In the genomic region with DNA sequence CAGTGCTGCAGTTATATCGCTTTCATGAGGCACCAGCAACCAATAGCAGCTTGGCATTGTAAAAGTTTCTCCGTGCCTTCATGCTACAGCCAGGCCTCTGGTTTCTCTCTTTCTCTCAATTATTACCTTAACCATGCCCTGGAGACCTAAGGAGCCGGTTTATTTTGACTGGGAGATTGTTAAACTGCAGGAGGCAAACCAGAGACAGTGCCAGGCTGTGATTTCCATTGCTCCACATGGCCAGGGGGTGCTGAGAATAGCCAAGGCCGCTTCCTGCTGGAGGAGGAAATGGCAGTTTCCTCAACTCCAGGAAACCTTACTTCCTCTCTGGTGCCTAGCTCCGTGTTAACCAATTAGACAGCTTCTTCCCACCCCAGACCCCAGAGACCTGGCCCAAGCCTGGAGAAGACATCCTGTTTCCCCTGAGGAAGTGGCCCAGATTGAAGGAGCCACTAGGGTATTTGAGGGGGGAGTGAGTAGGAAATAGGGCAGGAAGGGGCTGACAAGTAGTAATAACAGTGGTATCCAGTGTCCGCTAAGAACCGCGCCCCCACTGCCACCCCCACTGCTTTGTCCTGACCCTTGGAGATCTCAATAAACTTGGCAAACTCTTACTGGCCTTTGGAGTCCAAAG, we compare ENCODE assay signal across 1 cellular context.
A peak's percentile ranks its signal among the peaks of the same experiment; 100 is the strongest.
TF ChIP-seq lines count a peak whose summit lies in the region.

No MANE protein-coding gene starts in this region.

TF ChIP-seq in HEK293, 187 proteins besides CTCF, POLR2A, EP300 and RAD21 (continued from another document):
- TF ChIP-seq, protein P1, sequence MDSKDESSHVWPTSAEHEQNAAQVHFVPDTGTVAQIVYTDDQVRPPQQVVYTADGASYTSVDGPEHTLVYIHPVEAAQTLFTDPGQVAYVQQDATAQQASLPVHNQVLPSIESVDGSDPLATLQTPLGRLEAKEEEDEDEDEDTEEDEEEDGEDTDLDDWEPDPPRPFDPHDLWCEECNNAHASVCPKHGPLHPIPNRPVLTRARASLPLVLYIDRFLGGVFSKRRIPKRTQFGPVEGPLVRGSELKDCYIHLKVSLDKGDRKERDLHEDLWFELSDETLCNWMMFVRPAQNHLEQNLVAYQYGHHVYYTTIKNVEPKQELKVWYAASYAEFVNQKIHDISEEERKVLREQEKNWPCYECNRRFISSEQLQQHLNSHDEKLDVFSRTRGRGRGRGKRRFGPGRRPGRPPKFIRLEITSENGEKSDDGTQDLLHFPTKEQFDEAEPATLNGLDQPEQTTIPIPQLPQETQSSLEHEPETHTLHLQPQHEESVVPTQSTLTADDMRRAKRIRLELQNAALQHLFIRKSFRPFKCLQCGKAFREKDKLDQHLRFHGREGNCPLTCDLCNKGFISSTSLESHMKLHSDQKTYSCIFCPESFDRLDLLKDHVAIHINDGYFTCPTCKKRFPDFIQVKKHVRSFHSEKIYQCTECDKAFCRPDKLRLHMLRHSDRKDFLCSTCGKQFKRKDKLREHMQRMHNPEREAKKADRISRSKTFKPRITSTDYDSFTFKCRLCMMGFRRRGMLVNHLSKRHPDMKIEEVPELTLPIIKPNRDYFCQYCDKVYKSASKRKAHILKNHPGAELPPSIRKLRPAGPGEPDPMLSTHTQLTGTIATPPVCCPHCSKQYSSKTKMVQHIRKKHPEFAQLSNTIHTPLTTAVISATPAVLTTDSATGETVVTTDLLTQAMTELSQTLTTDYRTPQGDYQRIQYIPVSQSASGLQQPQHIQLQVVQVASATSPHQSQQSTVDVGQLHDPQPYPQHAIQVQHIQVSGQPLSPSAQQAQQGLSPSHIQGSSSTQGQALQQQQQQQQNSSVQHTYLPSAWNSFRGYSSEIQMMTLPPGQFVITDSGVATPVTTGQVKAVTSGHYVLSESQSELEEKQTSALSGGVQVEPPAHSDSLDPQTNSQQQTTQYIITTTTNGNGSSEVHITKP (tag by site-specific recombination; IDR thresholded peaks at IDR 0.05): peak; percentile 73
- TF ChIP-seq ZNF664 (tag by site-specific recombination; IDR thresholded peaks at IDR 0.05) (no peak), BCL11B (tag by site-specific recombination; IDR thresholded peaks at IDR 0.05; ENCODE audit: low read depth) (no peak), OSR2 (tag by site-specific recombination; IDR thresholded peaks at IDR 0.05) (peak; percentile 21; the same call in 1 of the 2 replicates), SALL2 (tag by site-specific recombination; IDR thresholded peaks at IDR 0.05; ENCODE audit: borderline replicate concordance) (no peak), KLF9 (tag by site-specific recombination; IDR thresholded peaks at IDR 0.05; ENCODE audit: low read depth) (no peak), ZNF138 (tag by site-specific recombination; IDR thresholded peaks at IDR 0.05; ENCODE audit: borderline replicate concordance) (no peak), ZNF311 (tag by site-specific recombination; IDR thresholded peaks at IDR 0.05; ENCODE audit: borderline replicate concordance) (no peak), SCRT1 (tag by site-specific recombination; IDR thresholded peaks at IDR 0.05; ENCODE audit: borderline replicate concordance) (no peak), HOXC10 (CRISPR knock-in tag; IDR thresholded peaks at IDR 0.05) (no peak), ZNF37A (tag by site-specific recombination; IDR thresholded peaks at IDR 0.05) (no peak), FEZF1 (tag by site-specific recombination; IDR thresholded peaks at IDR 0.05) (0 out of 2 replicates have a peak, but pooled peaks have one; percentile 16), ZBTB20 (tag by site-specific recombination; IDR thresholded peaks at IDR 0.05) (no peak), ZNF423 (tag by site-specific recombination; IDR thresholded peaks at IDR 0.05) (0 out of 2 replicates have a peak, but pooled peaks have one; percentile 24)
- TF ChIP-seq, protein P2, sequence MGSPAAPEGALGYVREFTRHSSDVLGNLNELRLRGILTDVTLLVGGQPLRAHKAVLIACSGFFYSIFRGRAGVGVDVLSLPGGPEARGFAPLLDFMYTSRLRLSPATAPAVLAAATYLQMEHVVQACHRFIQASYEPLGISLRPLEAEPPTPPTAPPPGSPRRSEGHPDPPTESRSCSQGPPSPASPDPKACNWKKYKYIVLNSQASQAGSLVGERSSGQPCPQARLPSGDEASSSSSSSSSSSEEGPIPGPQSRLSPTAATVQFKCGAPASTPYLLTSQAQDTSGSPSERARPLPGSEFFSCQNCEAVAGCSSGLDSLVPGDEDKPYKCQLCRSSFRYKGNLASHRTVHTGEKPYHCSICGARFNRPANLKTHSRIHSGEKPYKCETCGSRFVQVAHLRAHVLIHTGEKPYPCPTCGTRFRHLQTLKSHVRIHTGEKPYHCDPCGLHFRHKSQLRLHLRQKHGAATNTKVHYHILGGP (tag by site-specific recombination; IDR thresholded peaks at IDR 0.05): no peak
- TF ChIP-seq, protein P3, sequence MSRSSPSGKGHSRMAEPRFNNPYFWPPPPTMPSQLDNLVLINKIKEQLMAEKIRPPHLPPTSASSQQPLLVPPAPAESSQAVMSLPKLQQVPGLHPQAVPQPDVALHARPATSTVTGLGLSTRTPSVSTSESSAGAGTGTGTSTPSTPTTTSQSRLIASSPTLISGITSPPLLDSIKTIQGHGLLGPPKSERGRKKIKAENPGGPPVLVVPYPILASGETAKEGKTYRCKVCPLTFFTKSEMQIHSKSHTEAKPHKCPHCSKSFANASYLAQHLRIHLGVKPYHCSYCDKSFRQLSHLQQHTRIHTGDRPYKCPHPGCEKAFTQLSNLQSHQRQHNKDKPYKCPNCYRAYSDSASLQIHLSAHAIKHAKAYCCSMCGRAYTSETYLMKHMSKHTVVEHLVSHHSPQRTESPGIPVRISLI (tag by site-specific recombination; IDR thresholded peaks at IDR 0.05): no peak
- TF ChIP-seq, protein P4, sequence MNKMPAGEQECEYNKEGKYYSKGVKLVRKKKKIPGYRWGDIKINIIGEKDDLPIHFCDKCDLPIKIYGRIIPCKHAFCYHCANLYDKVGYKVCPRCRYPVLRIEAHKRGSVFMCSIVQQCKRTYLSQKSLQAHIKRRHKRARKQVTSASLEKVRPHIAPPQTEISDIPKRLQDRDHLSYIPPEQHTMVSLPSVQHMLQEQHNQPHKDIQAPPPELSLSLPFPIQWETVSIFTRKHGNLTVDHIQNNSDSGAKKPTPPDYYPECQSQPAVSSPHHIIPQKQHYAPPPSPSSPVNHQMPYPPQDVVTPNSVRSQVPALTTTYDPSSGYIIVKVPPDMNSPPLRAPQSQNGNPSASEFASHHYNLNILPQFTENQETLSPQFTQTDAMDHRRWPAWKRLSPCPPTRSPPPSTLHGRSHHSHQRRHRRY (tag by site-specific recombination; IDR thresholded peaks at IDR 0.05): no peak
- TF ChIP-seq, protein P5, sequence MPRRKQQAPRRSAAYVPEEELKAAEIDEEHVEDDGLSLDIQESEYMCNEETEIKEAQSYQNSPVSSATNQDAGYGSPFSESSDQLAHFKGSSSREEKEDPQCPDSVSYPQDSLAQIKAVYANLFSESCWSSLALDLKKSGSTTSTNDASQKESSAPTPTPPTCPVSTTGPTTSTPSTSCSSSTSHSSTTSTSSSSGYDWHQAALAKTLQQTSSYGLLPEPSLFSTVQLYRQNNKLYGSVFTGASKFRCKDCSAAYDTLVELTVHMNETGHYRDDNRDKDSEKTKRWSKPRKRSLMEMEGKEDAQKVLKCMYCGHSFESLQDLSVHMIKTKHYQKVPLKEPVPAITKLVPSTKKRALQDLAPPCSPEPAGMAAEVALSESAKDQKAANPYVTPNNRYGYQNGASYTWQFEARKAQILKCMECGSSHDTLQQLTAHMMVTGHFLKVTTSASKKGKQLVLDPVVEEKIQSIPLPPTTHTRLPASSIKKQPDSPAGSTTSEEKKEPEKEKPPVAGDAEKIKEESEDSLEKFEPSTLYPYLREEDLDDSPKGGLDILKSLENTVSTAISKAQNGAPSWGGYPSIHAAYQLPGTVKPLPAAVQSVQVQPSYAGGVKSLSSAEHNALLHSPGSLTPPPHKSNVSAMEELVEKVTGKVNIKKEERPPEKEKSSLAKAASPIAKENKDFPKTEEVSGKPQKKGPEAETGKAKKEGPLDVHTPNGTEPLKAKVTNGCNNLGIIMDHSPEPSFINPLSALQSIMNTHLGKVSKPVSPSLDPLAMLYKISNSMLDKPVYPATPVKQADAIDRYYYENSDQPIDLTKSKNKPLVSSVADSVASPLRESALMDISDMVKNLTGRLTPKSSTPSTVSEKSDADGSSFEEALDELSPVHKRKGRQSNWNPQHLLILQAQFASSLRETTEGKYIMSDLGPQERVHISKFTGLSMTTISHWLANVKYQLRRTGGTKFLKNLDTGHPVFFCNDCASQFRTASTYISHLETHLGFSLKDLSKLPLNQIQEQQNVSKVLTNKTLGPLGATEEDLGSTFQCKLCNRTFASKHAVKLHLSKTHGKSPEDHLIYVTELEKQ (tag by site-specific recombination; IDR thresholded peaks at IDR 0.05; ENCODE audit: borderline replicate concordance): no peak
